In genomic region chr7:608954-609711, GRCh38 we compare ENCODE assay signal across 2 cellular contexts.
A peak's percentile ranks its signal among the peaks of the same experiment; 100 is the strongest.
TF ChIP-seq lines count a peak whose summit lies in the region.

No MANE protein-coding gene starts in this region.

TF ChIP-seq in IMR-90, 13 proteins besides CTCF, POLR2A, EP300 and RAD21 (continued from another document):
- TF ChIP-seq SMC3 (IDR thresholded peaks at IDR 0.05; ENCODE audit: low read depth, low read length): no peak
- TF ChIP-seq FOS (IDR thresholded peaks at IDR 0.05; ENCODE audit: low read depth, low read length): no peak
- TF ChIP-seq BHLHE40 (IDR thresholded peaks at IDR 0.05; ENCODE audit: low read depth, low read length): no peak
- TF ChIP-seq MAZ (IDR thresholded peaks at IDR 0.05; ENCODE audit: borderline replicate concordance, low read depth, low read length): no peak
- no peak for TF ChIP-seq ELK1 (IDR thresholded peaks at IDR 0.05; ENCODE audit: borderline replicate concordance, low read depth, low read length)
- no peak for TF ChIP-seq CHD1 (IDR thresholded peaks at IDR 0.05; ENCODE audit: low read depth, low read length)
- TF ChIP-seq RCOR1 (IDR thresholded peaks at IDR 0.05; ENCODE audit: insufficient replicate concordance, low read length): no peak
- no peak for TF ChIP-seq CEBPB (IDR thresholded peaks at IDR 0.05; ENCODE audit: low read depth, low read length)
- TF ChIP-seq MAFK (IDR thresholded peaks at IDR 0.05; ENCODE audit: low read depth, low read length): no peak
- TF ChIP-seq USF2 (IDR thresholded peaks at IDR 0.05; ENCODE audit: low read depth, low read length): no peak
- TF ChIP-seq RFX5 (IDR thresholded peaks at IDR 0.05; ENCODE audit: low read depth, low read length): no peak
TF ChIP-seq in IMR-90: peak in this region for 0.

TF ChIP-seq in K562, 482 proteins besides CTCF, POLR2A, EP300 and RAD21:
- TF ChIP-seq POLR2G (IDR thresholded peaks at IDR 0.05; ENCODE audit: low read depth, low read length) (0 out of 2 replicates have a peak, but pooled peaks have one; percentile 40), RBM34 (IDR thresholded peaks at IDR 0.05; ENCODE audit: borderline replicate concordance, insufficient read depth, low read length) (no peak)
